In the genomic region with DNA sequence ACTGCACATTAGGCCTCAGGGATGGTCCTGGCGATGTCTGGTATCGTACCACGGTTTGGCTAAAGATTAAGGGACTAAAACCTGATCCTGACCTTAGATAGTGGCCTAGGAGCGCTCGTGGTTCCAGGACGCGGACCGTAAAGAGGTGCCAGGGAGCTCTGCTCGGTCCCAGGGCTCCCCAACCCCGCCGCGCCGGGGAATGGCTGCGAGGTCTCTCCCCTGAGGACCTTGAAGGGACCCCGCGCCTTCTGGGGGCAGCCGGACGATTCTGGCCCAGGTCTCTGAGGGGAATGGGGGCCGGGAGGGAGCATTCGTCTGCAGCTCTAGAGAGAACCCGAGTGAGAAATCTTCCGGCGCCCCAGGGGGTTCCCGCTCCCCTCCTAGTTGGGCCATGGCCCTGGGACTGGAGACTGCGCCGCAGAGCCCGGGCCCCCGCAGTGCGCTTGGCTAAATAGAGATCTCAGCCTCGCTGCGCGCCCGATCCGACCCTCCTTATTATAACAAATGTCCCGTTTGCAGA, we compare ENCODE assay signal across 14 cellular contexts. TPM values are rescaled to one million over a fixed set of nuclear protein-coding genes. Genes with fewer than 3 reads are reported as not detected.
A peak's percentile ranks its signal among the peaks of the same experiment; 100 is the strongest.
DNase-seq lines count a peak whose midpoint lies in the region; ATAC-seq and TF ChIP-seq lines count a peak whose summit lies in the region.
"Had no signal": no experiment of that assay in that cellular context is flagged by ENCODE, and none has a peak within 500 bp of the region (broad histone marks: within the 10 kb centered on the region; RNA-seq: fewer than 3 reads in every experiment).

No MANE protein-coding gene starts in this region.

- no peaks in the 10 kb centered on the region for H3K9me3 ChIP-seq in ES-I3 (ENCODE audit: control insufficient read depth, insufficient read depth, low read length)
- H3K9me3 ChIP-seq in hepatocyte (ENCODE audit: low read depth): no peaks in the 10 kb centered on the region
- H3K9me3 ChIP-seq in neuronal stem cell (replicated peaks in 1 of 2; ENCODE audit: control insufficient read depth in 2 of 2, insufficient read depth in 1 of 2, low read depth in 1 of 2, low read length in 2 of 2): peaks cover 0 to 24% of the 10 kb centered on the region in 2 donors
- H3K9me3 ChIP-seq: mucosa of descending colon had no signal

- no peak overlapping the region for H3K4ac ChIP-seq in neuronal stem cell (ENCODE audit: low read length)

- H4K8ac ChIP-seq in neuronal stem cell (ENCODE audit: low read depth, low read length): no peak overlapping the region

- POLR2A ChIA-PET in T-cell (lab: Charles Lee): interaction anchor here (0.6 kb wide), 2 partner anchors 41 to 453 kb away, joined by 3 to 4 read pairs; no protein-coding TSS in a partner anchor

- peak overlapping the region; percentile 84 for H2BK15ac ChIP-seq in neuronal stem cell (ENCODE audit: low read length)

- H2BK120ac ChIP-seq in neuronal stem cell (ENCODE audit: low read depth, low read length): no peak overlapping the region

- H3K79me1 ChIP-seq in neuronal stem cell (ENCODE audit: low read depth, low read length): no peaks in the 10 kb centered on the region

- H2AFZ ChIP-seq in hepatocyte (peak overlapping the region; percentile 26), neuronal stem cell (ENCODE audit: low read length) (no peak overlapping the region)

- peaks cover 22 to 30% (median 25%) of the 10 kb centered on the region in 3 donors for H3K4me1 Mint-ChIP-seq in T-cell

- no peaks in the 10 kb centered on the region for H3K36me3 Mint-ChIP-seq in T-cell
- H3K36me3 Mint-ChIP-seq: activated naive CD4-positive, alpha-beta T cell treated with anti-CD3 and anti-CD28 coated beads, Interleukin-2, amount 10 ng/mL, durations not matched to agents 7 days and 5 days had no signal

- H3K18ac ChIP-seq in neuronal stem cell (ENCODE audit: low read length): peak overlapping the region; percentile 93

- ATAC-seq in T-cell (replicated peaks in 1 of 4): peak in 1 of 4 experiments; percentile 44
- ATAC-seq in HG03108 (IDR thresholded peaks at IDR 0.05; ENCODE audit: unreplicated experiment): no peak
- ATAC-seq in HG03460 (IDR thresholded peaks at IDR 0.05; ENCODE audit: unreplicated experiment): no peak
- ATAC-seq: mucosa of descending colon had no signal

- no peak for DNase-seq in T-cell
- no peak for DNase-seq in hepatocyte (ENCODE audit: low spot score)
- peak; percentile 48 for DNase-seq in neuronal stem cell (ENCODE audit: low spot score)
- DNase-seq in T-helper 2 cell: no peak
- no peak for DNase-seq in NCI-H128 (lab: John Stamatoyannopoulos, UW; ENCODE audit: unreplicated experiment)
- DNase-seq: activated CD4-positive, alpha-beta T cell treated with anti-CD3 and anti-CD28 coated beads, Interleukin-2, amount 50 U/mL, for 1 hour; activated naive CD4-positive, alpha-beta T cell treated with anti-CD3 and anti-CD28 coated beads, Interleukin-2, amount 10 ng/mL, durations not matched to agents 7 days and 5 days; dermis blood vessel endothelial cell; mucosa of descending colon; NCI-H146; small intestine had no signal

- H3K27ac ChIP-seq in hepatocyte: no peak overlapping the region
- H3K27ac ChIP-seq in neuronal stem cell (replicated peaks; ENCODE audit: low read length): no peak overlapping the region

- 3% methylated on average over 32 of the region's 35 CpGs for WGBS in hepatocyte (ENCODE audit: low lambda C conversion rate, missing lambda C conversion rate)
- WGBS in neuronal stem cell (ENCODE audit: extremely low coverage in 2 of 2, insufficient read length in 2 of 2, insufficient replicate concordance in 1 of 2), 2 donors: no CpG with 5 or more reads among the region's 35 CpGs

- no peak overlapping the region for H2AK5ac ChIP-seq in neuronal stem cell (ENCODE audit: low read depth, low read length)

- H3K79me2 ChIP-seq in hepatocyte: no peaks in the 10 kb centered on the region

- TF ChIP-seq CTCF in hepatocyte (IDR thresholded peaks at IDR 0.05; ENCODE audit: poor library complexity): no peak

- no peaks in the 10 kb centered on the region for H3K9me3 Mint-ChIP-seq in T-cell
- H3K9me3 Mint-ChIP-seq: activated naive CD4-positive, alpha-beta T cell treated with anti-CD3 and anti-CD28 coated beads, Interleukin-2, amount 10 ng/mL, durations not matched to agents 7 days and 5 days had no signal

- no peak overlapping the region for H3K27ac Mint-ChIP-seq in T-cell
- H3K27ac Mint-ChIP-seq: activated naive CD4-positive, alpha-beta T cell treated with anti-CD3 and anti-CD28 coated beads, Interleukin-2, amount 10 ng/mL, durations not matched to agents 7 days and 5 days had no signal

- H3K23ac ChIP-seq in neuronal stem cell (ENCODE audit: low read depth, low read length, poor library complexity): no peak overlapping the region

- H3K27me3 ChIP-seq in hepatocyte (peaks cover 85% of the 10 kb centered on the region), neuronal stem cell (ENCODE audit: control insufficient read depth in 3 of 3, insufficient read depth in 3 of 3, low read depth in 1 of 3, low read length in 3 of 3) (peaks cover 4 to 68% (median 7%) of the 10 kb centered on the region in 3 experiments)

- peak overlapping the region; percentile 52; the same call in 1 of the 2 replicates for H3K9ac ChIP-seq in ES-I3 (ENCODE audit: low read depth, low read length)
- H3K9ac ChIP-seq in neuronal stem cell (ENCODE audit: low read depth, low read length, poor library complexity): no peak overlapping the region

- no peak overlapping the region for H2BK5ac ChIP-seq in neuronal stem cell (ENCODE audit: low read length)

- no peaks in the 10 kb centered on the region for H3K9me2 ChIP-seq in hepatocyte (replicated peaks; ENCODE audit: insufficient read depth)

- H3K4me2 ChIP-seq in hepatocyte (peak overlapping the region; percentile 76), neuronal stem cell (ENCODE audit: insufficient read depth, low read length, poor library complexity, severe bottlenecking) (peak overlapping the region; percentile 95)

- no peaks in the 10 kb centered on the region for H4K20me1 ChIP-seq in hepatocyte (ENCODE audit: insufficient read depth, poor library complexity, severe bottlenecking)

- H3K4me3 ChIP-seq in hepatocyte (no peak overlapping the region), neuronal stem cell (ENCODE audit: low read length in 2 of 2) (peak overlapping the region in 1 of 2 donors; percentile 68)
- H3K4me3 ChIP-seq: mucosa of descending colon had no signal

- H3K14ac ChIP-seq in neuronal stem cell (ENCODE audit: low read length): no peak overlapping the region

- H3K36me3 ChIP-seq in ES-I3 (ENCODE audit: insufficient read depth, low read length) (no peaks in the 10 kb centered on the region), hepatocyte (replicated peaks; ENCODE audit: insufficient read depth, low read depth) (no peaks in the 10 kb centered on the region), neuronal stem cell (replicated peaks in 1 of 2; ENCODE audit: control insufficient read depth in 2 of 2, insufficient read depth in 2 of 2, low read length in 2 of 2) (no peaks in the 10 kb centered on the region)

- H3K4me1 ChIP-seq in ES-I3 (ENCODE audit: insufficient read depth, low read length): no peaks in the 10 kb centered on the region
- H3K4me1 ChIP-seq in hepatocyte (ENCODE audit: insufficient read depth): peaks cover 18% of the 10 kb centered on the region
- peaks cover 0 to 11% of the 10 kb centered on the region in 2 donors for H3K4me1 ChIP-seq in neuronal stem cell (ENCODE audit: control insufficient read depth in 2 of 2, insufficient read depth in 1 of 2, low read depth in 1 of 2, low read length in 2 of 2)

- peak overlapping the region; percentile 24 to 70 (median 60) for H3K4me3 Mint-ChIP-seq in T-cell
- H3K4me3 Mint-ChIP-seq: activated naive CD4-positive, alpha-beta T cell treated with anti-CD3 and anti-CD28 coated beads, Interleukin-2, amount 10 ng/mL, durations not matched to agents 7 days and 5 days had no signal

- H4K91ac ChIP-seq in neuronal stem cell (ENCODE audit: low read depth, low read length, poor library complexity): no peak overlapping the region

- CTCF ChIA-PET in T-cell (lab: Charles Lee): interaction anchor here (0.6 to 0.7 kb wide), 3 partner anchors 12 to 28 kb away, joined by 4 read pairs; no protein-coding TSS in a partner anchor

- H2BK12ac ChIP-seq in neuronal stem cell (ENCODE audit: low read length): peak overlapping the region; percentile 12

- H3K27me3 Mint-ChIP-seq in T-cell: peaks cover 28 to 69% of the 10 kb centered on the region in 2 donors

RNA-seq across cellular contexts. Expression of a gene that starts 1.8 kb away (rescaled TPM):
- 1 to 10 TPM; 1.0 to 1.8 (median 1.3) TPM for total RNA-seq in T-cell
- total RNA-seq in hepatocyte: 0.20 TPM in 1 of 2 replicates, not detected in the other
- polyA plus RNA-seq in hepatocyte: 0.05 and 0.16 TPM in 2 replicates
- polyA plus RNA-seq in neuronal stem cell (2013, experiment 1 of 2): 10.1 TPM
- 11.5 TPM for polyA plus RNA-seq in neuronal stem cell (2013, experiment 2 of 2)
